Comparison of ENCODE assay signal across 12 cellular contexts in the genomic region with DNA sequence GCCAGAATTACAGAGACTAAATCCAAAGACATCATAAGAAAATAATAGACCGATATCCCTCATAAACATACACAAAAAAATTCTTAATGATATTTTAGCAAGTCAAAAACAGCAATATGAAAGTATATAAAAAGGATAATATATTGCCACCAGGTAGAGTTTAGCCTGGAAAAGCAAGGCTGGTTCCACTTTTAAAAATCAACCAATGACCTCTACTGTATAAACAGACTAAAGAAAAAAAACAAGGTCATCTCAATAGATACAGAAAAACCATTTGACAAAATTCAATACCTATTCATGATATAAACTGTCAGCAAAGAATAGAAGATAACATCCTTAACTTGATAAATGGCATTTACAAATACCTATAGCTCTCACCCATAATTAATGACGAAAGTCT.
"Had no signal": no experiment of that assay in that cellular context is flagged by ENCODE, and none has a peak within 500 bp of the region (broad histone marks: within the 10 kb centered on the region; RNA-seq: fewer than 3 reads in every experiment).

No MANE protein-coding gene starts in this region.

- H3K36me3 Mint-ChIP-seq: WTC11 had no signal

- DNase-seq: activated CD4-positive, alpha-beta T cell treated with anti-CD3 and anti-CD28 coated beads, Interleukin-2, amount 10 ng/mL, durations not matched to agents 7 days and 5 days; activated CD8-positive, alpha-beta memory T cell treated with anti-CD3 and anti-CD28 coated beads, Interleukin-2, amount 10 ng/mL, durations not matched to agents 7 days and 5 days; activated naive CD4-positive, alpha-beta T cell treated with anti-CD3 and anti-CD28 coated beads, Interleukin-2, amount 10 ng/mL, durations not matched to agents 7 days and 5 days; brain microvascular endothelial cell; cerebellar nuclear complex; retina; SK-N-SH; trophoblast cell had no signal

- H3K27me3 ChIP-seq: brain microvascular endothelial cell, gastroesophageal sphincter had no signal

- H2AFZ ChIP-seq: parathyroid adenoma had no signal

- H3K4me2 ChIP-seq: SK-N-SH had no signal

- ATAC-seq: activated CD8-positive, alpha-beta memory T cell treated with anti-CD3 and anti-CD28 coated beads, Interleukin-2, amount 10 ng/mL, durations not matched to agents 7 days and 5 days; gastroesophageal sphincter; WTC11 had no signal

- H3K27ac ChIP-seq: brain microvascular endothelial cell, gastroesophageal sphincter, parathyroid adenoma had no signal

- H3K4me3 ChIP-seq: gastroesophageal sphincter had no signal

- H3K27me3 Mint-ChIP-seq: activated CD4-positive, alpha-beta T cell treated with anti-CD3 and anti-CD28 coated beads, Interleukin-2, amount 10 ng/mL, durations not matched to agents 7 days and 5 days; activated CD8-positive, alpha-beta memory T cell treated with anti-CD3 and anti-CD28 coated beads, Interleukin-2, amount 10 ng/mL, durations not matched to agents 7 days and 5 days; activated naive CD4-positive, alpha-beta T cell treated with anti-CD3 and anti-CD28 coated beads, Interleukin-2, amount 10 ng/mL, durations not matched to agents 7 days and 5 days; dendritic cell treated with granulocyte-macrophage colony-stimulating factor and Interleukin-4, amounts not matched to agents 40 ng/mL and 50 ng/mL, for 4 days had no signal

- H3K9ac ChIP-seq: parathyroid adenoma, SK-N-SH had no signal

- H3K9me3 Mint-ChIP-seq: activated CD4-positive, alpha-beta T cell treated with anti-CD3 and anti-CD28 coated beads, Interleukin-2, amount 10 ng/mL, durations not matched to agents 7 days and 5 days; activated naive CD4-positive, alpha-beta T cell treated with anti-CD3 and anti-CD28 coated beads, Interleukin-2, amount 10 ng/mL, durations not matched to agents 7 days and 5 days; dendritic cell treated with granulocyte-macrophage colony-stimulating factor and Interleukin-4, amounts not matched to agents 40 ng/mL and 50 ng/mL, for 4 days; WTC11 had no signal

- H3K9me3 ChIP-seq: gastroesophageal sphincter, SK-N-SH had no signal

- H3K4me3 Mint-ChIP-seq: activated CD4-positive, alpha-beta T cell treated with anti-CD3 and anti-CD28 coated beads, Interleukin-2, amount 10 ng/mL, durations not matched to agents 7 days and 5 days; activated CD8-positive, alpha-beta memory T cell treated with anti-CD3 and anti-CD28 coated beads, Interleukin-2, amount 10 ng/mL, durations not matched to agents 7 days and 5 days; activated naive CD4-positive, alpha-beta T cell treated with anti-CD3 and anti-CD28 coated beads, Interleukin-2, amount 10 ng/mL, durations not matched to agents 7 days and 5 days; dendritic cell treated with granulocyte-macrophage colony-stimulating factor and Interleukin-4, amounts not matched to agents 40 ng/mL and 50 ng/mL, for 4 days; WTC11 had no signal

- H3K27ac Mint-ChIP-seq: activated CD4-positive, alpha-beta T cell treated with anti-CD3 and anti-CD28 coated beads, Interleukin-2, amount 10 ng/mL, durations not matched to agents 7 days and 5 days; activated CD8-positive, alpha-beta memory T cell treated with anti-CD3 and anti-CD28 coated beads, Interleukin-2, amount 10 ng/mL, durations not matched to agents 7 days and 5 days; activated naive CD4-positive, alpha-beta T cell treated with anti-CD3 and anti-CD28 coated beads, Interleukin-2, amount 10 ng/mL, durations not matched to agents 7 days and 5 days; dendritic cell treated with granulocyte-macrophage colony-stimulating factor and Interleukin-4, amounts not matched to agents 40 ng/mL and 50 ng/mL, for 4 days; WTC11 had no signal
